Comparison of ENCODE assay signal across 1 cellular context in the genomic region with DNA sequence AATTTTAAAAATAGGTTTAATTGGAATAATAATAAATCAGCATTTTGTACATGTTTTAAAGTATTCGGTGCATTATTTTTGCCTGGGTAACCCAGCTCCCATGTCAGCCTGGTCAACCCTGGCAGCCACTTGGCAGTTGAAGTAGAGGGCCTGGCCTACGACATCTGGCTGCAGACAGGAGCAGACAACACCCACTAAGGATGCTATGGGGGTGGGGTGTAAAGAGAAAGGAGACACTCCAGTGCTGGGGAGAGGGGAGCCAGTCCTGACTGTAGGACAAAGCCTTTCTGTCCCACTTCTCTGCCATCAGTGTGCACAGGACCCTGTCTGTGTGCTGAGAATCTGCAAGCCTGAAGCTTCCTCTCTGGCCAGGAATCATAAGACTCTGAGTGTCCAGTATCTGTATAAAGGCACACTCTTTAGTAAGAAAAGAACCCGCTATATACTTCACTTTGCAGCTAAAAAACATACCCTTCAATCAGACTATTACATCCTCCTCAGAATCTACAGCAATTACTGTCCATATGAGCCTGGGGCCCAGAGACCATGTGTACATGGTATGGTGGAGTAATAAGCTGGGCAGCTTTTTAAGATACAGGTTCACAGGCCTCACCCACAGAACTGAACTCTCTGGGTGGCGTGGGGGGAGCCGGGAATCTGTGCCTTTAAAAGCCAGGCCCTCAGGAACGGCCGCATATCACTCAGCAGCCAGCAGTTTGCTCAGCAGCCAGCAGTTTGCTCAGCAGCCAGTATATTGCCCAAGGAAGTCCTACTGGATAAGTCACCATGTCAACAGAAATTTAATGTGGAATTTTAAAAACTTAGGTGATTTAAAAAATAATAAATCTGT.
TF ChIP-seq lines count a peak whose summit lies in the region.

No MANE protein-coding gene starts in this region.

TF ChIP-seq in H1, 55 proteins besides CTCF, POLR2A, EP300 and RAD21:
- TF ChIP-seq SP1 (IDR thresholded peaks at IDR 0.05; ENCODE audit: low read depth, low read length), result no peak
- TF ChIP-seq POU5F1 (IDR thresholded peaks at IDR 0.05; ENCODE audit: low read depth, low read length), result no peak
TF ChIP-seq in H1: peak in this region for 0.
